ENCODE assay signal across 7 cellular contexts in the genomic region with DNA sequence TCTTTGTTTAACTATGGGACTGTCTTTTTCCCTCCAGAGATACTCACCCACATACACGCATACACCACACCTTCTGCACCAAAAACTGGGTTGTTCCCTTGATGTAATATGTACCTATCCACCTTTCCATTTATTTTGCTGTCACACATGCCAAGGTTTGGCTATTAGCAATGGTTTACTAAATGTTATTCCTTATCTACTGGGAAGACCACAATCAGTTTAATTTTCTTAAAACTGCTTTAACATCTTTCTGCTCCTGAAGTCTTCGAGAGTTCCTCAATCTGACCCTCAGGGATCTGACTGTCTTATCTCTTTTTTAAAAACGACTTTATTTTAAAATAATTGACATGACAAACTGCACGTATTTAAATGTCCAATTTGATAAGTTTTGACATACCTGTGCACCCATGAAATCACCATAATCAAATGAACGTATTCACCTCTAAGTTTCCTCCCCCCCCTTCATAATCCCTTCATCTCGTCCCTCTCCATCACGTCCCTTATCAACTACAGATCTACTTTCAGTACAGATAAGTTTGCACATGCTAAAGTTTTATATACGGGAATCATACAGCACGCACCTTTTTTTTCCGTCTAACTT. TPM values are rescaled to one million over a fixed set of nuclear protein-coding genes. Genes with fewer than 3 reads are reported as not detected.
DNase-seq lines count a peak whose midpoint lies in the region; ATAC-seq, FAIRE-seq and TF ChIP-seq lines count a peak whose summit lies in the region.

No MANE protein-coding gene starts in this region.

- H3K4me3 ChIP-seq in NT2/D1 (ENCODE audit: insufficient read length, low read depth) (peak overlapping the region; percentile 89), endothelial cell of umbilical vein (replicated peaks in 1 of 3; ENCODE audit: insufficient read depth in 1 of 3, low read depth in 1 of 3, low read length in 3 of 3) (peak overlapping the region in 2 of 3 experiments; percentile 55 to 89), parathyroid adenoma (ENCODE audit: low read depth, low read length) (peak overlapping the region; percentile 88)

- no peak for FAIRE-seq in endothelial cell of umbilical vein (lab: Jason Lieb, UNC)

- no peaks in the 10 kb centered on the region for H4K20me1 ChIP-seq in endothelial cell of umbilical vein (replicated peaks; ENCODE audit: control insufficient read depth, extremely low read depth, insufficient read depth, low read length)

- no peaks in the 10 kb centered on the region for H3K9me1 ChIP-seq in endothelial cell of umbilical vein (replicated peaks; ENCODE audit: control insufficient read depth, extremely low read depth, insufficient read depth, low read length)

- dilution Hi-C loops in endothelial cell of umbilical vein (cut with MboI; ENCODE audit: extremely low pct_ligation_motif_present, low sequenced_read_pairs): no loop called here

- TF ChIP-seq CTCF in endothelial cell of umbilical vein (IDR thresholded peaks at IDR 0.05; ENCODE audit: extremely low read depth in 1 of 2, insufficient read depth in 1 of 2, low read depth in 1 of 2, low read length in 2 of 2): no peak
- no peak for TF ChIP-seq CTCF in parathyroid adenoma (IDR thresholded peaks at IDR 0.05)

- H3K27me3 ChIP-seq in NT2/D1 (ENCODE audit: insufficient read depth, insufficient read length) (no peaks in the 10 kb centered on the region), endothelial cell of umbilical vein (ENCODE audit: control insufficient read depth in 2 of 2, insufficient read depth in 2 of 2, low read length in 2 of 2) (no peaks in the 10 kb centered on the region), parathyroid adenoma (ENCODE audit: control insufficient read depth, insufficient read depth, low read length) (no peaks in the 10 kb centered on the region)

- H3K27ac ChIP-seq in endothelial cell of umbilical vein (ENCODE audit: insufficient read depth, low read depth, low read length) (peak overlapping the region; percentile 68), parathyroid adenoma (peak overlapping the region; percentile 93)

- BruUV-seq in endothelial cell of umbilical vein (replicated peaks; lab: Mats Ljungman, UMichigan): no TSS peak

- peak; percentile 2 for DNase-seq in NT2/D1 (ENCODE audit: low read depth, low spot score)
- no peak for DNase-seq in endothelial cell of umbilical vein (ENCODE audit: low read depth, low spot score)
- DNase-seq in HK-2 (ENCODE audit: unreplicated experiment): no peak

- H3K9me3 ChIP-seq in NT2/D1 (ENCODE audit: insufficient read depth, low read length) (no peaks in the 10 kb centered on the region), endothelial cell of umbilical vein (replicated peaks; ENCODE audit: control insufficient read depth, insufficient read depth, low read length) (no peaks in the 10 kb centered on the region), parathyroid adenoma (ENCODE audit: control insufficient read depth, low read length) (no peaks in the 10 kb centered on the region)

- H3K4me1 ChIP-seq in NT2/D1 (ENCODE audit: insufficient read depth, insufficient read length) (no peaks in the 10 kb centered on the region), endothelial cell of umbilical vein (ENCODE audit: control insufficient read depth, extremely low read depth, insufficient read depth, low read length) (peaks cover 17% of the 10 kb centered on the region), parathyroid adenoma (no peaks in the 10 kb centered on the region)

- H3K9ac ChIP-seq in NT2/D1 (ENCODE audit: insufficient read length, low read depth) (peak overlapping the region; percentile 89), endothelial cell of umbilical vein (replicated peaks; ENCODE audit: extremely low read depth, insufficient read depth, low read length) (peak overlapping the region; percentile 81), parathyroid adenoma (no peak overlapping the region)

- ATAC-seq in GM19455 (IDR thresholded peaks at IDR 0.05; ENCODE audit: unreplicated experiment) (peak; percentile 1), GM21381 (IDR thresholded peaks at IDR 0.05; ENCODE audit: unreplicated experiment) (no peak), GM18858 (IDR thresholded peaks at IDR 0.05; ENCODE audit: unreplicated experiment) (no peak)

- no peak for TF ChIP-seq POLR2A in endothelial cell of umbilical vein (IDR thresholded peaks at IDR 0.05; ENCODE audit: low read depth, low read length)

- peak overlapping the region; percentile 61 for H3K4me2 ChIP-seq in endothelial cell of umbilical vein (ENCODE audit: insufficient read depth, low read length)
- peak overlapping the region; percentile 60 for H3K4me2 ChIP-seq in parathyroid adenoma (ENCODE audit: low read length)

- POLR2A ChIA-PET in endothelial cell of umbilical vein (lab: Charles Lee): no interaction called here

- CTCF ChIA-PET in endothelial cell of umbilical vein (lab: Charles Lee): interaction anchor here (2.7 kb wide), 1 partner anchor 189 kb away, joined by 15 read pairs; no protein-coding TSS in a partner anchor

- peak overlapping the region; percentile 97 for H2AFZ ChIP-seq in endothelial cell of umbilical vein (ENCODE audit: low read depth, low read length)
- peak overlapping the region; percentile 92 for H2AFZ ChIP-seq in parathyroid adenoma

- intact Hi-C loops in endothelial cell of umbilical vein (cut with micrococcal nuclease): loop anchor here (2.0 kb wide), 1 partner anchor 197 kb away; no protein-coding TSS in a partner anchor

- H3K36me3 ChIP-seq in NT2/D1 (ENCODE audit: insufficient read depth, insufficient read length, low read length) (peaks cover 15% of the 10 kb centered on the region), endothelial cell of umbilical vein (ENCODE audit: control insufficient read depth in 2 of 2, extremely low read depth in 1 of 2, insufficient read depth in 2 of 2, low read length in 2 of 2) (no peaks in the 10 kb centered on the region), parathyroid adenoma (ENCODE audit: control insufficient read depth, insufficient read depth, low read length) (no peaks in the 10 kb centered on the region)

- H3K79me2 ChIP-seq in endothelial cell of umbilical vein (ENCODE audit: control insufficient read depth, insufficient read depth, low read length) (peaks cover 41% of the 10 kb centered on the region), parathyroid adenoma (peaks cover 10% of the 10 kb centered on the region)

TF ChIP-seq in endothelial cell of umbilical vein, 7 proteins besides CTCF, POLR2A, EP300 and RAD21:
- no peak for TF ChIP-seq MYC (IDR thresholded peaks at IDR 0.05; ENCODE audit: low read depth, low read length)
- no peak for TF ChIP-seq EZH2 (IDR thresholded peaks at IDR 0.05; ENCODE audit: borderline replicate concordance, low read depth, low read length, severe bottlenecking)
- no peak for TF ChIP-seq GATA2 (IDR thresholded peaks at IDR 0.05; ENCODE audit: insufficient read depth, insufficient read length, low read depth, low read length)
- no peak for TF ChIP-seq JUN (IDR thresholded peaks at IDR 0.05; ENCODE audit: borderline replicate concordance, insufficient read depth, insufficient read length, low read depth)
- no peak for TF ChIP-seq FOS (IDR thresholded peaks at IDR 0.05; ENCODE audit: borderline replicate concordance, insufficient read depth, low read length)
- TF ChIP-seq, protein P1, sequence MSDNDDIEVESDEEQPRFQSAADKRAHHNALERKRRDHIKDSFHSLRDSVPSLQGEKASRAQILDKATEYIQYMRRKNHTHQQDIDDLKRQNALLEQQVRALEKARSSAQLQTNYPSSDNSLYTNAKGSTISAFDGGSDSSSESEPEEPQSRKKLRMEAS (IDR thresholded peaks at IDR 0.05; ENCODE audit: insufficient read depth, insufficient read length): no peak
- no peak for TF ChIP-seq POLR2AphosphoS5 (IDR thresholded peaks at IDR 0.05; ENCODE audit: insufficient read depth, low read depth, low read length)

RNA-seq across cellular contexts. Expression of a gene that starts 0.8 kb away (rescaled TPM):
- total RNA-seq in endothelial cell of umbilical vein: 26.3 and 34.8 TPM in 2 replicates
- polyA plus RNA-seq in endothelial cell of umbilical vein: 4.4 and 6.4 TPM in 2 replicates
- polyA plus RNA-seq in endothelial cell of umbilical vein (2011; cell fraction: cytosol; rRNA removed): 4.1 and 5.3 TPM in 2 replicates
- 29.6 and 35.5 TPM in 2 replicates for polyA plus RNA-seq in endothelial cell of umbilical vein (2011; cell fraction: nucleus; rRNA removed)
- 11.1 and 16.7 TPM in 2 replicates for polyA plus RNA-seq in endothelial cell of umbilical vein (2012)
- polyA minus RNA-seq in endothelial cell of umbilical vein: 28.0 and 32.5 TPM in 2 replicates
- polyA minus RNA-seq in endothelial cell of umbilical vein (2011; cell fraction: cytosol; rRNA and poly(A)+ RNA removed): 33.9 TPM
- polyA minus RNA-seq in endothelial cell of umbilical vein (2011; cell fraction: nucleus; rRNA and poly(A)+ RNA removed): 78.8 and 119 TPM in 2 replicates
